In genomic region chr4:113154281-113154680, GRCh38 we compare ENCODE assay signal across 25 cellular contexts.
"Had no signal": no experiment of that assay in that cellular context is flagged by ENCODE, and none has a peak within 500 bp of the region (broad histone marks: within the 10 kb centered on the region; RNA-seq: fewer than 3 reads in every experiment).

No MANE protein-coding gene starts in this region.

- H3K4me1 ChIP-seq: colonic mucosa, left lung, lower lobe of right lung had no signal

- H3K36me3 ChIP-seq: colonic mucosa, esophagus squamous epithelium, gastrocnemius medialis, left lung, lower lobe of right lung had no signal

- ATAC-seq: effector memory CD8-positive, alpha-beta T cell; gastrocnemius medialis; mucosa of descending colon had no signal

- H3K27me3 Mint-ChIP-seq: dendritic cell treated with granulocyte-macrophage colony-stimulating factor and Interleukin-4, amounts not matched to agents 40 ng/mL and 50 ng/mL, for 4 days; effector memory CD8-positive, alpha-beta T cell had no signal

- H3K27ac Mint-ChIP-seq: dendritic cell treated with granulocyte-macrophage colony-stimulating factor and Interleukin-4, amounts not matched to agents 40 ng/mL and 50 ng/mL, for 4 days; effector memory CD8-positive, alpha-beta T cell; endodermal cell; immature natural killer cell; mesothelial cell of epicardium had no signal

- H3K4me3 ChIP-seq: colonic mucosa, esophagus squamous epithelium, gastrocnemius medialis, hepatocyte, left lung, lower lobe of right lung, mucosa of descending colon had no signal

- H3K36me3 Mint-ChIP-seq: immature natural killer cell, mesothelial cell of epicardium had no signal

- DNase-seq: colonic mucosa; cortex of kidney; effector CD8-positive, alpha-beta T cell; effector memory CD8-positive, alpha-beta T cell; endodermal cell; erythroblast; esophagus squamous epithelium; foreskin fibroblast; foreskin melanocyte; gastrocnemius medialis; glutamatergic neuron; head of caudate nucleus; hypothalamus; immature natural killer cell; islet precursor cell; kidney; kidney glomerular epithelial cell; left lung; lower lobe of right lung; mesenchymal stem cell; mucosa of descending colon had no signal

- H3K9me3 Mint-ChIP-seq: dendritic cell treated with granulocyte-macrophage colony-stimulating factor and Interleukin-4, amounts not matched to agents 40 ng/mL and 50 ng/mL, for 4 days; endodermal cell; mesothelial cell of epicardium had no signal

- H3K4me3 Mint-ChIP-seq: dendritic cell treated with granulocyte-macrophage colony-stimulating factor and Interleukin-4, amounts not matched to agents 40 ng/mL and 50 ng/mL, for 4 days; effector memory CD8-positive, alpha-beta T cell; endodermal cell; immature natural killer cell; mesothelial cell of epicardium had no signal

- H3K27me3 ChIP-seq: colonic mucosa, esophagus squamous epithelium, gastrocnemius medialis, hepatocyte, left lung had no signal

- H3K27ac ChIP-seq: colonic mucosa, epithelial cell of prostate, esophagus squamous epithelium, hepatocyte, left lung, lower lobe of right lung had no signal

- H3K9me3 ChIP-seq: colonic mucosa, esophagus squamous epithelium, gastrocnemius medialis, left lung, lower lobe of right lung, mucosa of descending colon had no signal

- H3K4me1 Mint-ChIP-seq: immature natural killer cell had no signal
